Comparison of ENCODE assay signal across 22 cellular contexts in the genomic region with DNA sequence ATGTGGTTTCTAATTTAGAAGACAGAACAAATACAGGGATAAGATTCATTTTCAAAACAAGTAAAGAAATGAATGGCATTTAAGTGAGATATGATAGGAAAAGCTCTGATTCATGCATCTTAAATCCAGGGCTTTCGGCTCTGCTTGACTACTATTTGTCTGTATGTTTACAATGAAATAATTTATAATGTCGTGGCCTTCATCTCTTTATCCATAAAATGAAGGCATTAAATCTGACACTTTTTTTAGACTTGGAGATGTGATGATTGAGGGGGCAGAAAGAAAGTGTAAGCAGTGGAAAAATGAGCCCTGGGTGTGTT.
"Had no signal": no experiment of that assay in that cellular context is flagged by ENCODE, and none has a peak within 500 bp of the region (broad histone marks: within the 10 kb centered on the region; RNA-seq: fewer than 3 reads in every experiment).

No MANE protein-coding gene starts in this region.

- H3K27me3 ChIP-seq: esophagus muscularis mucosa, gastrocnemius medialis, right lobe of liver, transverse colon had no signal

- H3K4me1 Mint-ChIP-seq: activated CD4-positive, alpha-beta T cell treated with anti-CD3 and anti-CD28 coated beads, Interleukin-2, amount 10 ng/mL, durations not matched to agents 7 days and 5 days; activated CD8-positive, alpha-beta memory T cell treated with anti-CD3 and anti-CD28 coated beads, Interleukin-2, amount 10 ng/mL, durations not matched to agents 7 days and 5 days; activated naive CD4-positive, alpha-beta T cell treated with anti-CD3 and anti-CD28 coated beads, Interleukin-2, amount 10 ng/mL, durations not matched to agents 7 days and 5 days; T-helper 17 cell had no signal

- H3K9me3 ChIP-seq: esophagus muscularis mucosa, gastrocnemius medialis, right lobe of liver, transverse colon had no signal

- H3K4me3 ChIP-seq: esophagus muscularis mucosa, gastrocnemius medialis, right lobe of liver, transverse colon had no signal

- DNase-seq: activated CD4-positive, alpha-beta T cell treated with anti-CD3 and anti-CD28 coated beads, Interleukin-2, amount 10 ng/mL, durations not matched to agents 7 days and 5 days; activated CD8-positive, alpha-beta memory T cell treated with anti-CD3 and anti-CD28 coated beads, Interleukin-2, amount 10 ng/mL, durations not matched to agents 7 days and 5 days; activated CD8-positive, alpha-beta T cell treated with anti-CD3 and anti-CD28 coated beads for 36 hours; activated effector memory CD4-positive, alpha-beta T cell treated with anti-CD3 and anti-CD28 coated beads, Interleukin-2, amount 50 U/mL, for 16 hours; activated naive CD4-positive, alpha-beta T cell treated with anti-CD3 and anti-CD28 coated beads, Interleukin-2, amount 10 ng/mL, durations not matched to agents 7 days and 5 days; activated T-cell treated with anti-CD3 and anti-CD28 coated beads for 4 hours; anterior cingulate cortex; effector memory CD4-positive, alpha-beta T cell; gastrocnemius medialis; hippocampal formation; left ventricle myocardium superior; right lobe of liver; stimulated activated CD4-positive, alpha-beta T cell treated with anti-CD3 and anti-CD28 coated beads, Interleukin-2, amount 100 ng/mL, for 48 hours; stimulated activated CD8-positive, alpha-beta memory T cell treated with anti-CD3 and anti-CD28 coated beads, Interleukin-4, amount 100 ng/mL, for 48 hours; stimulated activated naive B cell treated with anti-CD40 and anti-IgM and Interleukin-4, amounts not matched to agents 10 μg/mL and 1 μg/mL and 100 μg/mL, for 72 hours; T-helper 17 cell; transverse colon had no signal

- H3K4me1 ChIP-seq: gastrocnemius medialis, parathyroid adenoma, right lobe of liver had no signal

- H3K9ac ChIP-seq: parathyroid adenoma had no signal

- H3K27ac Mint-ChIP-seq: activated CD4-positive, alpha-beta T cell treated with anti-CD3 and anti-CD28 coated beads, Interleukin-2, amount 10 ng/mL, durations not matched to agents 7 days and 5 days; activated CD8-positive, alpha-beta memory T cell treated with anti-CD3 and anti-CD28 coated beads, Interleukin-2, amount 10 ng/mL, durations not matched to agents 7 days and 5 days; activated CD8-positive, alpha-beta T cell treated with anti-CD3 and anti-CD28 coated beads for 36 hours; activated naive CD4-positive, alpha-beta T cell treated with anti-CD3 and anti-CD28 coated beads, Interleukin-2, amount 10 ng/mL, durations not matched to agents 7 days and 5 days; natural killer cell treated with Interleukin-12 subunit alpha and Interleukin-12 subunit beta and Interleukin-15 and Interleukin-18, amount 100 ng/mL, for 72 hours; stimulated activated naive B cell treated with anti-CD40 and anti-IgM and Interleukin-4, amounts not matched to agents 10 μg/mL and 1 μg/mL and 100 μg/mL, for 72 hours; T-helper 17 cell had no signal

- H3K9me3 Mint-ChIP-seq: activated CD4-positive, alpha-beta T cell treated with anti-CD3 and anti-CD28 coated beads, Interleukin-2, amount 10 ng/mL, durations not matched to agents 7 days and 5 days; activated CD8-positive, alpha-beta T cell treated with anti-CD3 and anti-CD28 coated beads for 36 hours; activated naive CD4-positive, alpha-beta T cell treated with anti-CD3 and anti-CD28 coated beads, Interleukin-2, amount 10 ng/mL, durations not matched to agents 7 days and 5 days; brain; natural killer cell treated with Interleukin-12 subunit alpha and Interleukin-12 subunit beta and Interleukin-15 and Interleukin-18, amount 100 ng/mL, for 72 hours; stimulated activated naive B cell treated with anti-CD40 and anti-IgM and Interleukin-4, amounts not matched to agents 10 μg/mL and 1 μg/mL and 100 μg/mL, for 72 hours had no signal

- H3K36me3 Mint-ChIP-seq: activated CD8-positive, alpha-beta memory T cell treated with anti-CD3 and anti-CD28 coated beads, Interleukin-2, amount 10 ng/mL, durations not matched to agents 7 days and 5 days; activated naive CD4-positive, alpha-beta T cell treated with anti-CD3 and anti-CD28 coated beads, Interleukin-2, amount 10 ng/mL, durations not matched to agents 7 days and 5 days; brain; natural killer cell treated with Interleukin-12 subunit alpha and Interleukin-12 subunit beta and Interleukin-15 and Interleukin-18, amount 100 ng/mL, for 72 hours; stimulated activated naive B cell treated with anti-CD40 and anti-IgM and Interleukin-4, amounts not matched to agents 10 μg/mL and 1 μg/mL and 100 μg/mL, for 72 hours had no signal

- H3K36me3 ChIP-seq: esophagus muscularis mucosa, gastrocnemius medialis, right lobe of liver, transverse colon had no signal

- H3K27me3 Mint-ChIP-seq: activated CD8-positive, alpha-beta memory T cell treated with anti-CD3 and anti-CD28 coated beads, Interleukin-2, amount 10 ng/mL, durations not matched to agents 7 days and 5 days had no signal

- H2AFZ ChIP-seq: parathyroid adenoma had no signal

- H3K27ac ChIP-seq: esophagus muscularis mucosa, gastrocnemius medialis, parathyroid adenoma, right lobe of liver, transverse colon had no signal

- ATAC-seq: activated CD4-positive, CD25-positive, alpha-beta regulatory T cell treated with anti-CD3 and anti-CD28 coated beads, Interleukin-2, amount 50 U/mL, for 24 hours; activated CD8-positive, alpha-beta memory T cell treated with anti-CD3 and anti-CD28 coated beads, Interleukin-2, amount 10 ng/mL, durations not matched to agents 7 days and 5 days; activated CD8-positive, alpha-beta T cell treated with anti-CD3 and anti-CD28 coated beads for 36 hours; gastrocnemius medialis; left ventricle myocardium superior; natural killer cell treated with Interleukin-12 subunit alpha and Interleukin-12 subunit beta and Interleukin-15 and Interleukin-18, amount 100 ng/mL, for 72 hours; right lobe of liver; stimulated activated naive B cell treated with anti-CD40 and anti-IgM and Interleukin-4, amounts not matched to agents 10 μg/mL and 1 μg/mL and 100 μg/mL, for 72 hours; T-helper 17 cell had no signal

- H3K4me3 Mint-ChIP-seq: activated CD4-positive, alpha-beta T cell treated with anti-CD3 and anti-CD28 coated beads, Interleukin-2, amount 10 ng/mL, durations not matched to agents 7 days and 5 days; activated CD8-positive, alpha-beta memory T cell treated with anti-CD3 and anti-CD28 coated beads, Interleukin-2, amount 10 ng/mL, durations not matched to agents 7 days and 5 days; activated CD8-positive, alpha-beta T cell treated with anti-CD3 and anti-CD28 coated beads for 36 hours; activated naive CD4-positive, alpha-beta T cell treated with anti-CD3 and anti-CD28 coated beads, Interleukin-2, amount 10 ng/mL, durations not matched to agents 7 days and 5 days; brain; natural killer cell treated with Interleukin-12 subunit alpha and Interleukin-12 subunit beta and Interleukin-15 and Interleukin-18, amount 100 ng/mL, for 72 hours; stimulated activated naive B cell treated with anti-CD40 and anti-IgM and Interleukin-4, amounts not matched to agents 10 μg/mL and 1 μg/mL and 100 μg/mL, for 72 hours; T-helper 17 cell had no signal
